ENCODE assay signal across 21 cellular contexts in genomic region chr9:89664010-89664409, GRCh38. TPM values are rescaled to one million over a fixed set of nuclear protein-coding genes. Genes with fewer than 3 reads are reported as not detected.
DNase-seq lines count a peak whose midpoint lies in the region; ATAC-seq, FAIRE-seq and TF ChIP-seq lines count a peak whose summit lies in the region.
"Had no signal": no experiment of that assay in that cellular context is flagged by ENCODE, and none has a peak within 500 bp of the region (broad histone marks: within the 10 kb centered on the region; RNA-seq: fewer than 3 reads in every experiment).

No MANE protein-coding gene starts in this region.

- POLR2A ChIA-PET in H1 (lab: Charles Lee; ENCODE audit: partially characterized antibody) = interaction anchor here (1.0 to 2.7 kb wide), 3 partner anchors 13 to 61 kb away, joined by 3 to 20 read pairs (median 4); no protein-coding TSS in a partner anchor

- no peak overlapping the region for H3K4ac ChIP-seq in H1 (replicated peaks; ENCODE audit: insufficient read length, low read depth, low read length)

- H3K14ac ChIP-seq in H1 (ENCODE audit: insufficient read length) = no peak overlapping the region

- H3K23me2 ChIP-seq in H1 (ENCODE audit: low read depth, low read length) = no peaks in the 10 kb centered on the region

- H3K79me2 ChIP-seq in H1 (ENCODE audit: control insufficient read depth in 1 of 2, insufficient read depth in 2 of 2, low read length in 2 of 2) = no peaks in the 10 kb centered on the region

- H3K4me1 ChIP-seq in H1 (replicated peaks in 1 of 4; ENCODE audit: control insufficient read depth in 3 of 4, insufficient read depth in 4 of 4, low read length in 3 of 4) = peaks cover 8 to 26% (median 12%) of the 10 kb centered on the region in 4 experiments
- peaks cover 70 to 81% (median 76%) of the 10 kb centered on the region in 3 donors for H3K4me1 ChIP-seq in pancreas
- peaks cover 51 to 88% (median 74%) of the 10 kb centered on the region in 4 donors for H3K4me1 ChIP-seq in upper lobe of left lung

- no peak overlapping the region for H3K18ac ChIP-seq in H1 (ENCODE audit: extremely low read depth, low read length)

- H3K27me3 ChIP-seq in H1 (replicated peaks in 1 of 4; ENCODE audit: control insufficient read depth in 3 of 4, extremely low read depth in 1 of 4, insufficient read depth in 3 of 4, low read length in 3 of 4) (no peaks in the 10 kb centered on the region; a peak in 2 of 7 replicates), pancreas (no peaks in the 10 kb centered on the region), upper lobe of left lung (no peaks in the 10 kb centered on the region)
- H3K27me3 ChIP-seq: BLaER1 had no signal

- H3K79me1 ChIP-seq in H1 (ENCODE audit: low read depth, low read length) = no peaks in the 10 kb centered on the region

- WGBS in H1 (ENCODE audit: extremely low coverage in 1 of 2, insufficient coverage in 1 of 2, insufficient read length in 1 of 2, insufficient replicate concordance in 2 of 2, low coverage in 1 of 2, low lambda C conversion rate in 2 of 2, missing lambda C conversion rate in 1 of 2), 2 experiments = 87% methylated on average over 4 of the region's 4 CpGs; no CpG with 5 or more reads in 1 of the 2 experiments
- 70 to 74% methylated on average over 4 of the region's 4 CpGs for WGBS in pancreas, 2 donors
- WGBS in upper lobe of left lung, 2 donors = 95 to 96% methylated on average over 4 of the region's 4 CpGs

- H4K20me1 ChIP-seq in H1 (replicated peaks in 1 of 2; ENCODE audit: control insufficient read depth in 1 of 2, insufficient read depth in 2 of 2, low read length in 2 of 2) = no peaks in the 10 kb centered on the region
- H4K20me1 ChIP-seq: BLaER1 had no signal

- H3K9ac ChIP-seq in H1 (replicated peaks in 1 of 4; ENCODE audit: extremely low read depth in 1 of 4, low read depth in 3 of 4, low read length in 3 of 4) = no peak overlapping the region
- H3K9ac ChIP-seq: BLaER1, KMS-11 had no signal

- TF ChIP-seq EP300 in H1 (IDR thresholded peaks at IDR 0.05; ENCODE audit: borderline replicate concordance in 1 of 2, low read depth in 2 of 2, low read length in 2 of 2) = no peak
- no peak for TF ChIP-seq EP300 in upper lobe of left lung (IDR thresholded peaks at IDR 0.05)

- no peak overlapping the region for H3K4me2 ChIP-seq in H1 (ENCODE audit: insufficient read depth in 1 of 2, low read depth in 2 of 2, low read length in 2 of 2)
- H3K4me2 ChIP-seq: KMS-11 had no signal

- H2BK12ac ChIP-seq in H1 (ENCODE audit: low read depth, low read length) = peak overlapping the region; percentile 29; the same call in 1 of the 2 replicates

- no peak overlapping the region for H3K4me3 ChIP-seq in H1 (ENCODE audit: extremely low read depth in 1 of 4, insufficient read depth in 2 of 4, low read depth in 3 of 4, low read length in 4 of 4)
- no peak overlapping the region for H3K4me3 ChIP-seq in pancreas
- no peak overlapping the region for H3K4me3 ChIP-seq in upper lobe of left lung
- H3K4me3 ChIP-seq: BLaER1 had no signal

- no peak overlapping the region for H4K8ac ChIP-seq in H1 (ENCODE audit: extremely low read depth, insufficient read depth, low read length)

- no peak overlapping the region for H3K23ac ChIP-seq in H1 (ENCODE audit: insufficient read length)

- intact Hi-C loops in pancreas (cut with DNase I) = no loop called here
- intact Hi-C loops in left ventricle myocardium superior (cut with micrococcal nuclease) = no loop called here

- no peak for TF ChIP-seq CTCF in H1 (IDR thresholded peaks at IDR 0.05; ENCODE audit: control extremely low read depth in 1 of 3, insufficient read depth in 1 of 3, low read depth in 1 of 3, low read length in 3 of 3)
- no peak for TF ChIP-seq CTCF in pancreas (IDR thresholded peaks at IDR 0.05)
- no peak for TF ChIP-seq CTCF in upper lobe of left lung (IDR thresholded peaks at IDR 0.05)

- TF ChIP-seq POLR2A in H1 (IDR thresholded peaks at IDR 0.05; ENCODE audit: control extremely low read depth in 1 of 2, low read depth in 2 of 2, low read length in 2 of 2) (no peak), upper lobe of left lung (IDR thresholded peaks at IDR 0.05) (no peak)

- H3K27ac ChIP-seq in H1 (ENCODE audit: low read depth, low read length) (no peak overlapping the region), pancreas (peak overlapping the region; percentile 66 to 90 (median 82)), upper lobe of left lung (peak overlapping the region; percentile 67 to 87 (median 82))
- H3K27ac ChIP-seq: BLaER1, KMS-11 had no signal

- H2BK5ac ChIP-seq in H1 (ENCODE audit: low read depth, low read length) = no peak overlapping the region

- H3K9me3 ChIP-seq in H1 (ENCODE audit: insufficient read depth in 2 of 2, low read depth in 1 of 2, low read length in 1 of 2) (no peaks in the 10 kb centered on the region; a peak in 1 of 4 replicates), pancreas (no peaks in the 10 kb centered on the region), upper lobe of left lung (no peaks in the 10 kb centered on the region)
- H3K9me3 ChIP-seq: BLaER1 had no signal

- H3K36me3 ChIP-seq in H1 (ENCODE audit: control insufficient read depth in 2 of 4, insufficient read depth in 4 of 4, low read length in 3 of 4) = no peaks in the 10 kb centered on the region
- no peaks in the 10 kb centered on the region for H3K36me3 ChIP-seq in pancreas
- no peaks in the 10 kb centered on the region for H3K36me3 ChIP-seq in upper lobe of left lung
- H3K36me3 ChIP-seq: BLaER1 had no signal

- peak; percentile 38 for DNase-seq in DMS53 (lab: John Stamatoyannopoulos, UW)
- no peak for DNase-seq in DMS53 treated with DMSO at 0.1 percent for 48 hours (lab: John Stamatoyannopoulos, UW; ENCODE audit: unreplicated experiment)
- no peak for DNase-seq in H1 (ENCODE audit: low read depth in 1 of 2, low spot score in 2 of 2)
- DNase-seq in pancreas = peak in 1 of 6 donors; percentile 35
- no peak for DNase-seq in upper lobe of left lung
- DNase-seq in left ventricle myocardium superior = no peak
- DNase-seq in activated CD8-positive, alpha-beta memory T cell treated with anti-CD3 and anti-CD28 coated beads, Interleukin-2, amount 50 U/mL, for 48 hours = no peak
- DNase-seq: 8988T; CD8-positive, alpha-beta memory T cell; GF-D8; NCI-H1048; NCI-H146; NCI-H2081; NCI-H510A; NCI-H774; SHP77 treated with DMSO at 0.1 percent for 48 hours had no signal

- no peak for ATAC-seq in pancreas
- ATAC-seq in upper lobe of left lung (ENCODE audit: low FRiP score in 2 of 2) = no peak
- no peak for ATAC-seq in GM19395 (IDR thresholded peaks at IDR 0.05; ENCODE audit: unreplicated experiment)
- ATAC-seq in left ventricle myocardium superior = no peak
- ATAC-seq: Panc1 had no signal

- H2BK15ac ChIP-seq in H1 (ENCODE audit: low read length) = 0 out of 2 replicates have a peak overlapping the region, but pooled peaks have one; percentile 33

- no peak for FAIRE-seq in H1 (lab: Jason Lieb, UNC)
- FAIRE-seq in pancreas (lab: Jason Lieb, UNC) = no peak
- FAIRE-seq: GM12892 had no signal

- no peak overlapping the region; the same call in 1 of the 2 replicates for H2AK5ac ChIP-seq in H1 (ENCODE audit: low read depth, low read length)

- no peak overlapping the region for H4K5ac ChIP-seq in H1 (ENCODE audit: insufficient read length, low read depth, low read length)

- H2BK20ac ChIP-seq in H1 (ENCODE audit: low read length) = peak overlapping the region; percentile 5; the same call in 1 of the 2 replicates

- CTCF ChIA-PET in H1 (lab: Charles Lee; ENCODE audit: partially characterized antibody) = interaction anchor here (0.6 to 1.2 kb wide), 4 partner anchors 55 to 478 kb away, joined by 3 read pairs; no protein-coding TSS in a partner anchor

- no peak overlapping the region for H2AFZ ChIP-seq in H1 (ENCODE audit: low read length)

- TF ChIP-seq RAD21 in H1 (IDR thresholded peaks at IDR 0.05 in 1 of 2, conservative IDR thresholded peaks at IDR 0.05 in 1 of 2; ENCODE audit: low read depth in 2 of 2, low read length in 2 of 2) = no peak

- H3K56ac ChIP-seq in H1 (replicated peaks; ENCODE audit: insufficient read length, low read depth, low read length) = no peak overlapping the region

- H4K91ac ChIP-seq in H1 (replicated peaks; ENCODE audit: insufficient read length, low read length) = no peak overlapping the region

- no peak overlapping the region for H2BK120ac ChIP-seq in H1 (replicated peaks; ENCODE audit: low read depth, low read length)

TF ChIP-seq in H1, 55 proteins besides CTCF, POLR2A, EP300 and RAD21:
- TF ChIP-seq SP2 (IDR thresholded peaks at IDR 0.05; ENCODE audit: low read length) = no peak
- no peak for TF ChIP-seq GTF2F1 (IDR thresholded peaks at IDR 0.05; ENCODE audit: borderline replicate concordance, low read depth, low read length)
- no peak for TF ChIP-seq BRCA1 (IDR thresholded peaks at IDR 0.05; ENCODE audit: low read depth, low read length)

RNA-seq across cellular contexts. Expression of gene GADD45G, which starts 59.2 kb away (rescaled TPM):
- 7.0 and 9.2 TPM in 2 replicates for total RNA-seq in H1 (2021; fragmentation: NEBNext Ultra II Directional; extraction: Animal tissue kit (Norgen Biotek cat#: 25700))
- 11.4 and 20.7 TPM in 2 replicates for polyA plus RNA-seq in H1 (2011; rRNA removed)
- 9.8 TPM for polyA plus RNA-seq in H1 (2011; cell fraction: cytosol; rRNA removed)
- 16.9 TPM for polyA plus RNA-seq in H1 (2011; cell fraction: nucleus; rRNA removed)
- polyA plus RNA-seq in H1 (2012, experiment 1 of 2) = 5.2 to 17.2 TPM (median 11.3 TPM) in 4 replicates
- 4.4 TPM for polyA plus RNA-seq in H1 (2012, experiment 2 of 2)
- polyA plus RNA-seq in H1 (2013, experiment 1 of 2) = 7.4 TPM
- polyA plus RNA-seq in H1 (2013, experiment 2 of 2) = 5.6 TPM
- polyA minus RNA-seq in H1 (2011; rRNA and poly(A)+ RNA removed) = 1.5 and 2.4 TPM in 2 replicates
- polyA minus RNA-seq in H1 (2011; cell fraction: cytosol; rRNA and poly(A)+ RNA removed) = 3.4 TPM
- polyA minus RNA-seq in H1 (2011; cell fraction: nucleus; rRNA and poly(A)+ RNA removed) = 9.3 TPM
- 10 to 100 TPM in 5 of 6 donors, 1 to 10 TPM in 1; 9.5 to 39.6 (median 19.0) TPM for total RNA-seq in pancreas
- 100 to 1,000 TPM; 126 to 220 TPM for polyA plus RNA-seq in pancreas
- total RNA-seq in upper lobe of left lung = 10 to 100 TPM; 12.6 to 46.1 (median 20.1) TPM
- total RNA-seq in left ventricle myocardium superior = 54.0 TPM
